Comparison of ENCODE assay signal across 10 cellular contexts in the genomic region with DNA sequence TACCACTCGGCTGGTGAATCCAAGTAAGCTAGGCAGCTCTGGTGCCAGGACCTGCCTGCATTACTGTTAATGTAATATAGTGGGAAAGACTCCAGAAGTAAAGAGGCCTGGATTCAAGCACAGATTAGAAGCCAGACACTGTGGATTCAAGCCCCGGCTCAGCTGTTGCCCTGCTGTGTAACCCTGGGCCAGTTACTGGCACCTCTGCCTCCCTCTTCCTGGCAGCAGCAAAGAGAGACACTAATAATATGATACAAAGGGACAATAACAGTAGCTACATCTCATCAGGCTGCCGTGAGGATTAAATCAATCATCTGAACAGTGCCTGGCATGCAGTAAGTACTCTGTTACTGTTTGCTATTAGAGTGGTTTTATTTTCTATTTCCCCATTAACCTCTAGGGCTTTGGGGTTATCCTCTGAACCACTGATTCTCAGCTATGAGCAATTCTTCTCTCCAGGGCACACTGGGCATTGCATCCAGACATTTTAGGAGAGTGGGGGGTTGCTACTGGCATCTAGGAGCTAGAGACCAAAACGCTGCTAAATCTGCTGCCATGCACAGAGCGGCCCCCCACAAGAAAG.
DNase-seq lines count a peak whose midpoint lies in the region; ATAC-seq and TF ChIP-seq lines count a peak whose summit lies in the region.
"Had no signal": no experiment of that assay in that cellular context is flagged by ENCODE, and none has a peak within 500 bp of the region (broad histone marks: within the 10 kb centered on the region; RNA-seq: fewer than 3 reads in every experiment).

No MANE protein-coding gene starts in this region.

- H3K4me1 ChIP-seq in tibial artery, result peaks cover 0 to 27% (median 10%) of the 10 kb centered on the region in 4 donors
- H3K4me1 ChIP-seq in effector memory CD4-positive, alpha-beta T cell (ENCODE audit: control insufficient read depth, insufficient read depth, low read length, poor library complexity, severe bottlenecking), result no peaks in the 10 kb centered on the region

- no peaks in the 10 kb centered on the region for H3K9me3 ChIP-seq in tibial artery
- H3K9me3 ChIP-seq in effector memory CD4-positive, alpha-beta T cell (ENCODE audit: control insufficient read depth, low read length), result no peaks in the 10 kb centered on the region

- peaks cover 50% of the 10 kb centered on the region for H3K36me3 Mint-ChIP-seq in activated naive CD4-positive, alpha-beta T cell treated with anti-CD3 and anti-CD28 coated beads, Interleukin-2, amount 10 ng/mL, durations not matched to agents 7 days and 5 days
- H3K36me3 Mint-ChIP-seq in activated naive CD4-positive, alpha-beta T cell treated with anti-CD3 and anti-CD28 coated beads for 36 hours (ENCODE audit: low read depth), result peaks cover 31% of the 10 kb centered on the region

- H3K27ac ChIP-seq in VCaP (peak overlapping the region; percentile 9; the same call in 1 of the 2 replicates), tibial artery (peak overlapping the region; percentile 31 to 40)
- H3K27ac ChIP-seq in effector memory CD4-positive, alpha-beta T cell (ENCODE audit: insufficient read depth, low read length, poor library complexity, severe bottlenecking), result no peak overlapping the region

- H3K4me3 ChIP-seq in tibial artery, result no peak overlapping the region
- H3K4me3 ChIP-seq in effector memory CD4-positive, alpha-beta T cell (ENCODE audit: insufficient read depth, low read depth, low read length, poor library complexity, severe bottlenecking), result no peak overlapping the region

- CTCF ChIA-PET in activated naive CD4-positive, alpha-beta T cell treated with anti-CD3 and anti-CD28 coated beads, Interleukin-2, amount 10 ng/mL, durations not matched to agents 7 days and 5 days (lab: Charles Lee), result interaction anchor here (0.6 to 3.5 kb wide), 3 partner anchors 10 to 120 kb away, joined by 3 to 20 read pairs (median 16); no protein-coding TSS in a partner anchor
- CTCF ChIA-PET in activated naive CD4-positive, alpha-beta T cell treated with anti-CD3 and anti-CD28 coated beads for 36 hours (lab: Charles Lee), result interaction anchor here (2.2 to 2.7 kb wide), 2 partner anchors 10 to 121 kb away, joined by 6 to 11 read pairs; no protein-coding TSS in a partner anchor

- intact Hi-C loops in activated naive CD4-positive, alpha-beta T cell treated with anti-CD3 and anti-CD28 coated beads for 36 hours (cut with micrococcal nuclease), result no loop called here
- intact Hi-C loops in tibial artery (cut with DNase I; ENCODE audit: low total_unique reads), result no loop called here

- peaks cover 15 to 43% (median 20%) of the 10 kb centered on the region in 3 donors for H3K36me3 ChIP-seq in tibial artery
- peaks cover 46% of the 10 kb centered on the region for H3K36me3 ChIP-seq in effector memory CD4-positive, alpha-beta T cell (ENCODE audit: control insufficient read depth, insufficient read depth, low read length)

- H3K9me3 Mint-ChIP-seq in activated naive CD4-positive, alpha-beta T cell treated with anti-CD3 and anti-CD28 coated beads, Interleukin-2, amount 10 ng/mL, durations not matched to agents 7 days and 5 days, result no peaks in the 10 kb centered on the region
- H3K9me3 Mint-ChIP-seq in activated naive CD4-positive, alpha-beta T cell treated with anti-CD3 and anti-CD28 coated beads for 36 hours, result no peaks in the 10 kb centered on the region
- H3K9me3 Mint-ChIP-seq: dendritic cell treated with granulocyte-macrophage colony-stimulating factor and Interleukin-4, amounts not matched to agents 40 ng/mL and 50 ng/mL, for 4 days had no signal

- no peaks in the 10 kb centered on the region for H3K27me3 ChIP-seq in tibial artery
- H3K27me3 ChIP-seq in effector memory CD4-positive, alpha-beta T cell (replicated peaks; ENCODE audit: control insufficient read depth, insufficient read depth, low read length, poor library complexity, severe bottlenecking), result no peaks in the 10 kb centered on the region

- TF ChIP-seq CTCF in VCaP (conservative IDR thresholded peaks at IDR 0.05) (no peak), tibial artery (IDR thresholded peaks at IDR 0.05) (no peak)

- DNase-seq in activated naive CD4-positive, alpha-beta T cell treated with anti-CD3 and anti-CD28 coated beads, Interleukin-2, amount 10 ng/mL, durations not matched to agents 7 days and 5 days, result no peak
- DNase-seq in activated naive CD4-positive, alpha-beta T cell treated with anti-CD3 and anti-CD28 coated beads for 36 hours, result no peak
- DNase-seq in left lobe of liver (ENCODE audit: low spot score), result no peak
- no peak for DNase-seq in tibial artery
- DNase-seq in effector memory CD4-positive, alpha-beta T cell, result no peak
- DNase-seq in SHP77 (lab: John Stamatoyannopoulos, UW), result no peak
- DNase-seq in cerebellum (ENCODE audit: low spot score), result no peak
- DNase-seq: occipital lobe had no signal

- H3K4me1 Mint-ChIP-seq in activated naive CD4-positive, alpha-beta T cell treated with anti-CD3 and anti-CD28 coated beads, Interleukin-2, amount 10 ng/mL, durations not matched to agents 7 days and 5 days, result peaks cover 14% of the 10 kb centered on the region
- H3K4me1 Mint-ChIP-seq in activated naive CD4-positive, alpha-beta T cell treated with anti-CD3 and anti-CD28 coated beads for 36 hours (ENCODE audit: low read depth), result peaks cover 9% of the 10 kb centered on the region

- peak overlapping the region; percentile 20 for H3K27ac Mint-ChIP-seq in activated naive CD4-positive, alpha-beta T cell treated with anti-CD3 and anti-CD28 coated beads, Interleukin-2, amount 10 ng/mL, durations not matched to agents 7 days and 5 days
- no peak overlapping the region for H3K27ac Mint-ChIP-seq in activated naive CD4-positive, alpha-beta T cell treated with anti-CD3 and anti-CD28 coated beads for 36 hours
- H3K27ac Mint-ChIP-seq: dendritic cell treated with granulocyte-macrophage colony-stimulating factor and Interleukin-4, amounts not matched to agents 40 ng/mL and 50 ng/mL, for 4 days had no signal

- peak; percentile 21 for ATAC-seq in left lobe of liver

- H3K27me3 Mint-ChIP-seq in activated naive CD4-positive, alpha-beta T cell treated with anti-CD3 and anti-CD28 coated beads, Interleukin-2, amount 10 ng/mL, durations not matched to agents 7 days and 5 days, result no peaks in the 10 kb centered on the region
- no peaks in the 10 kb centered on the region for H3K27me3 Mint-ChIP-seq in activated naive CD4-positive, alpha-beta T cell treated with anti-CD3 and anti-CD28 coated beads for 36 hours (ENCODE audit: low read depth)
- H3K27me3 Mint-ChIP-seq: dendritic cell treated with granulocyte-macrophage colony-stimulating factor and Interleukin-4, amounts not matched to agents 40 ng/mL and 50 ng/mL, for 4 days had no signal

- no peak overlapping the region for H3K4me3 Mint-ChIP-seq in activated naive CD4-positive, alpha-beta T cell treated with anti-CD3 and anti-CD28 coated beads, Interleukin-2, amount 10 ng/mL, durations not matched to agents 7 days and 5 days
- H3K4me3 Mint-ChIP-seq in activated naive CD4-positive, alpha-beta T cell treated with anti-CD3 and anti-CD28 coated beads for 36 hours, result no peak overlapping the region
- H3K4me3 Mint-ChIP-seq: dendritic cell treated with granulocyte-macrophage colony-stimulating factor and Interleukin-4, amounts not matched to agents 40 ng/mL and 50 ng/mL, for 4 days had no signal
